18 cellular contexts compared by ENCODE assay signal in the genomic region with DNA sequence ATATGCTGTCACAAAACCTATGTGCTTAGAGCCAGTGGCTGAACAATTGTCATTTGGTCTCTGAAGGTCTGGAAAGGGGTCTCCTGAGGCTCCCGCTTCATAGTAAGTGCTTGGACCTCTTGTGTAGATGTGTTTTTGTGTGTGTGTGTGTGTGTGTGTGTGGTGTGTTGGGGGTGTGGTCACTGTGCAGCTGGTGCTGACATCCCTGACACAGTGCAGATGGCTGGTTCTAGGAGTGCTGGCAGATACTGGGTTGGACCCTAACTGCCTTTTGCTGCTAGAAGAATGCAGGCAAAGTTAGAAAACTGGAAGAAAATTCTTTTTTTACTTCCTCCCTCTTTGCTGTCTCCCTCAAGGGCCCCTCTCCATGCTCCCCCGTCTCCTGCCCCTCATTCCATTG.
DNase-seq lines count a peak whose midpoint lies in the region; ATAC-seq, FAIRE-seq and TF ChIP-seq lines count a peak whose summit lies in the region.
"Had no signal": no experiment of that assay in that cellular context is flagged by ENCODE, and none has a peak within 500 bp of the region (broad histone marks: within the 10 kb centered on the region; RNA-seq: fewer than 3 reads in every experiment).

No MANE protein-coding gene starts in this region.

- TF ChIP-seq CTCF in right atrium auricular region (IDR thresholded peaks at IDR 0.05): no peak
- no peak for TF ChIP-seq CTCF in H1 (IDR thresholded peaks at IDR 0.05; ENCODE audit: control extremely low read depth in 1 of 3, insufficient read depth in 1 of 3, low read depth in 1 of 3, low read length in 3 of 3)
- no peak for TF ChIP-seq CTCF in progenitor cell of endocrine pancreas (IDR thresholded peaks at IDR 0.05; ENCODE audit: unreplicated experiment)

- WGBS in H1 (ENCODE audit: extremely low coverage in 1 of 2, insufficient coverage in 1 of 2, insufficient read length in 1 of 2, insufficient replicate concordance in 2 of 2, low coverage in 1 of 2, low lambda C conversion rate in 2 of 2, missing lambda C conversion rate in 1 of 2), 2 experiments: 66% methylated on average over 2 of the region's 2 CpGs; no CpG with 5 or more reads in 1 of the 2 experiments

- H3K79me1 ChIP-seq in H1 (ENCODE audit: low read depth, low read length): no peaks in the 10 kb centered on the region

- H3K36me3 ChIP-seq in right atrium auricular region (no peaks in the 10 kb centered on the region), H1 (ENCODE audit: control insufficient read depth in 2 of 4, insufficient read depth in 4 of 4, low read length in 3 of 4) (no peaks in the 10 kb centered on the region; a peak in 1 of 8 replicates)
- H3K36me3 ChIP-seq: BLaER1 treated with 17β-estradiol and CSF1 and Interleukin-3, amounts not matched to agents 10 nM and 100 nM had no signal

- H2AK5ac ChIP-seq in H1 (ENCODE audit: low read depth, low read length): no peak overlapping the region

- no peak for FAIRE-seq in H1 (lab: Jason Lieb, UNC)
- FAIRE-seq: GM12878, H54 had no signal

- no peaks in the 10 kb centered on the region for H3K36me3 Mint-ChIP-seq in progenitor cell of endocrine pancreas (ENCODE audit: insufficient read depth)
- H3K36me3 Mint-ChIP-seq: CD8-positive, alpha-beta T cell had no signal

- no peak overlapping the region for H3K9ac ChIP-seq in H1 (replicated peaks in 1 of 4; ENCODE audit: extremely low read depth in 1 of 4, low read depth in 3 of 4, low read length in 3 of 4)
- H3K9ac ChIP-seq: BLaER1 treated with 17β-estradiol and CSF1 and Interleukin-3, amounts not matched to agents 10 nM and 100 nM; GM23248 had no signal

- H2BK120ac ChIP-seq in H1 (replicated peaks; ENCODE audit: low read depth, low read length): no peak overlapping the region

- DNase-seq in Right ventricle myocardium superior (no peak), right atrium auricular region (ENCODE audit: low spot score) (no peak), H1 (ENCODE audit: low read depth in 1 of 2, low spot score in 2 of 2) (no peak), left kidney (ENCODE audit: low read depth, low spot score) (peak; percentile 3), progenitor cell of endocrine pancreas (ENCODE audit: low spot score, unreplicated experiment) (no peak), DMS53 treated with DMSO at 0.1 percent for 48 hours (lab: John Stamatoyannopoulos, UW; ENCODE audit: unreplicated experiment) (no peak)
- DNase-seq: 8988T; Calu3; CD8-positive, alpha-beta T cell; DND-41; EL; GM23248; HCEC 1CT had no signal

- no peak overlapping the region for H4K5ac ChIP-seq in H1 (ENCODE audit: insufficient read length, low read depth, low read length)

- H4K20me1 ChIP-seq in H1 (replicated peaks in 1 of 2; ENCODE audit: control insufficient read depth in 1 of 2, insufficient read depth in 2 of 2, low read length in 2 of 2): no peaks in the 10 kb centered on the region
- H4K20me1 ChIP-seq: BLaER1 treated with 17β-estradiol and CSF1 and Interleukin-3, amounts not matched to agents 10 nM and 100 nM had no signal

- no peak overlapping the region for H3K23ac ChIP-seq in H1 (ENCODE audit: insufficient read length)

- H3K4ac ChIP-seq in H1 (replicated peaks; ENCODE audit: insufficient read length, low read depth, low read length): no peak overlapping the region

- H3K9me3 Mint-ChIP-seq in progenitor cell of endocrine pancreas (ENCODE audit: low read depth): no peaks in the 10 kb centered on the region
- H3K9me3 Mint-ChIP-seq: CD8-positive, alpha-beta T cell had no signal

- no peak overlapping the region for H2BK20ac ChIP-seq in H1 (ENCODE audit: low read length)

- no peak overlapping the region for H4K91ac ChIP-seq in H1 (replicated peaks; ENCODE audit: insufficient read length, low read length)

- no peak overlapping the region for H2BK15ac ChIP-seq in H1 (ENCODE audit: low read length)

- no peaks in the 10 kb centered on the region for H3K79me2 ChIP-seq in H1 (ENCODE audit: control insufficient read depth in 1 of 2, insufficient read depth in 2 of 2, low read length in 2 of 2)

- no peaks in the 10 kb centered on the region for H3K23me2 ChIP-seq in H1 (ENCODE audit: low read depth, low read length)

- H3K27me3 ChIP-seq in right atrium auricular region: no peaks in the 10 kb centered on the region
- no peaks in the 10 kb centered on the region for H3K27me3 ChIP-seq in H1 (replicated peaks in 1 of 4; ENCODE audit: control insufficient read depth in 3 of 4, extremely low read depth in 1 of 4, insufficient read depth in 3 of 4, low read length in 3 of 4)
- H3K27me3 ChIP-seq: BLaER1 treated with 17β-estradiol and CSF1 and Interleukin-3, amounts not matched to agents 10 nM and 100 nM had no signal

- no peak for TF ChIP-seq RAD21 in H1 (IDR thresholded peaks at IDR 0.05 in 1 of 2, conservative IDR thresholded peaks at IDR 0.05 in 1 of 2; ENCODE audit: low read depth in 2 of 2, low read length in 2 of 2)

- no peak overlapping the region for H3K56ac ChIP-seq in H1 (replicated peaks; ENCODE audit: insufficient read length, low read depth, low read length)

- no peak for TF ChIP-seq EP300 in H1 (IDR thresholded peaks at IDR 0.05; ENCODE audit: borderline replicate concordance in 1 of 2, low read depth in 2 of 2, low read length in 2 of 2)

- no peak overlapping the region for H3K4me3 ChIP-seq in right atrium auricular region
- no peak overlapping the region for H3K4me3 ChIP-seq in H1 (ENCODE audit: extremely low read depth in 1 of 4, insufficient read depth in 2 of 4, low read depth in 3 of 4, low read length in 4 of 4)
- H3K4me3 ChIP-seq: BLaER1 treated with 17β-estradiol and CSF1 and Interleukin-3, amounts not matched to agents 10 nM and 100 nM; GM12878; GM23248 had no signal

- no peak overlapping the region for H3K4me2 ChIP-seq in H1 (ENCODE audit: insufficient read depth in 1 of 2, low read depth in 2 of 2, low read length in 2 of 2)
- H3K4me2 ChIP-seq: BLaER1 treated with 17β-estradiol and CSF1 and Interleukin-3, amounts not matched to agents 10 nM and 100 nM had no signal

- no peak overlapping the region for H3K4me3 Mint-ChIP-seq in progenitor cell of endocrine pancreas (ENCODE audit: low read depth)
- H3K4me3 Mint-ChIP-seq: CD8-positive, alpha-beta T cell had no signal

- no peak overlapping the region for H3K18ac ChIP-seq in H1 (ENCODE audit: extremely low read depth, low read length)

- ATAC-seq in Right ventricle myocardium superior (ENCODE audit: poor library complexity) (peak; percentile 48), GM19351 (IDR thresholded peaks at IDR 0.05; ENCODE audit: unreplicated experiment) (no peak)
- ATAC-seq: CD8-positive, alpha-beta T cell; GM12878 had no signal

- H3K27me3 Mint-ChIP-seq in progenitor cell of endocrine pancreas: no peaks in the 10 kb centered on the region

- H3K9me3 ChIP-seq in right atrium auricular region (no peaks in the 10 kb centered on the region), H1 (ENCODE audit: insufficient read depth in 2 of 2, low read depth in 1 of 2, low read length in 1 of 2) (no peaks in the 10 kb centered on the region)
- H3K9me3 ChIP-seq: BLaER1 treated with 17β-estradiol and CSF1 and Interleukin-3, amounts not matched to agents 10 nM and 100 nM had no signal

- H3K27ac ChIP-seq in right atrium auricular region (no peak overlapping the region), H1 (ENCODE audit: low read depth, low read length) (no peak overlapping the region)
- H3K27ac ChIP-seq: BLaER1 treated with 17β-estradiol and CSF1 and Interleukin-3, amounts not matched to agents 10 nM and 100 nM; GM23248; HL-60 had no signal

- TF ChIP-seq POLR2A in H1 (IDR thresholded peaks at IDR 0.05; ENCODE audit: control extremely low read depth in 1 of 2, low read depth in 2 of 2, low read length in 2 of 2): no peak

- CTCF ChIA-PET in H1 (lab: Charles Lee; ENCODE audit: partially characterized antibody): no interaction called here

- intact Hi-C loops in Right ventricle myocardium superior (cut with DNase I): no loop called here

- peak overlapping the region; percentile 59; the same call in 1 of the 2 replicates for H2AFZ ChIP-seq in H1 (ENCODE audit: low read length)
- H2AFZ ChIP-seq: GM23248 had no signal

- H2BK12ac ChIP-seq in H1 (ENCODE audit: low read depth, low read length): no peak overlapping the region

- POLR2A ChIA-PET in H1 (lab: Charles Lee; ENCODE audit: partially characterized antibody): no interaction called here

- no peak overlapping the region for H3K14ac ChIP-seq in H1 (ENCODE audit: insufficient read length)

- no peaks in the 10 kb centered on the region for H3K4me1 Mint-ChIP-seq in progenitor cell of endocrine pancreas (ENCODE audit: low read depth)

- no peak overlapping the region for H4K8ac ChIP-seq in H1 (ENCODE audit: extremely low read depth, insufficient read depth, low read length)

- H2BK5ac ChIP-seq in H1 (ENCODE audit: low read depth, low read length): no peak overlapping the region

- H3K27ac Mint-ChIP-seq in progenitor cell of endocrine pancreas: no peak overlapping the region
- H3K27ac Mint-ChIP-seq: CD8-positive, alpha-beta T cell had no signal

- H3K4me1 ChIP-seq in right atrium auricular region (no peaks in the 10 kb centered on the region), H1 (replicated peaks in 1 of 4; ENCODE audit: control insufficient read depth in 3 of 4, insufficient read depth in 4 of 4, low read length in 3 of 4) (no peaks in the 10 kb centered on the region)
- H3K4me1 ChIP-seq: BLaER1 treated with 17β-estradiol and CSF1 and Interleukin-3, amounts not matched to agents 10 nM and 100 nM had no signal

TF ChIP-seq in H1, 55 proteins besides CTCF, POLR2A, EP300 and RAD21 (continues in another document):
- TF ChIP-seq CEBPB (IDR thresholded peaks at IDR 0.05; ENCODE audit: low read depth, low read length): no peak
- no peak for TF ChIP-seq CBX5 (IDR thresholded peaks at IDR 0.05; ENCODE audit: low read depth, low read length)
- TF ChIP-seq MAFK (IDR thresholded peaks at IDR 0.05; ENCODE audit: low read depth, low read length): no peak
- no peak for TF ChIP-seq KDM1A (IDR thresholded peaks at IDR 0.05; ENCODE audit: borderline replicate concordance, low read length)
- no peak for TF ChIP-seq YY1 (IDR thresholded peaks at IDR 0.05; ENCODE audit: low read depth, low read length)
- no peak for TF ChIP-seq ZNF274 (IDR thresholded peaks at IDR 0.05; ENCODE audit: borderline replicate concordance, extremely low read depth, low read length)
- no peak for TF ChIP-seq GABPA (IDR thresholded peaks at IDR 0.05; ENCODE audit: borderline replicate concordance, insufficient read depth, low read length)
- TF ChIP-seq CBX8 (IDR thresholded peaks at IDR 0.05; ENCODE audit: borderline replicate concordance, low read depth, low read length): no peak
- no peak for TF ChIP-seq RXRA (IDR thresholded peaks at IDR 0.05; ENCODE audit: insufficient read depth, low read depth, low read length)
- TF ChIP-seq RNF2 (IDR thresholded peaks at IDR 0.05; ENCODE audit: borderline replicate concordance, low read depth, low read length, missing control alignments, poor library complexity, severe bottlenecking): no peak
- TF ChIP-seq SUZ12 (IDR thresholded peaks at IDR 0.05; ENCODE audit: low read length): no peak
- no peak for TF ChIP-seq CHD2 (IDR thresholded peaks at IDR 0.05; ENCODE audit: low read length)
- TF ChIP-seq SP4 (IDR thresholded peaks at IDR 0.05; ENCODE audit: low read length): no peak
- TF ChIP-seq CHD1 (IDR thresholded peaks at IDR 0.05; ENCODE audit: low read depth, low read length): no peak
